ENCODE assay signal across 24 cellular contexts in genomic region chr7:120732256-120732655, GRCh38.
DNase-seq lines count a peak whose midpoint lies in the region; ATAC-seq, FAIRE-seq and TF ChIP-seq lines count a peak whose summit lies in the region.
"Had no signal": no experiment of that assay in that cellular context is flagged by ENCODE, and none has a peak within 500 bp of the region (broad histone marks: within the 10 kb centered on the region; RNA-seq: fewer than 3 reads in every experiment).

No MANE protein-coding gene starts in this region.

- H3K79me2 ChIP-seq in K562 (ENCODE audit: control insufficient read depth, insufficient read depth, low read length) = no peaks in the 10 kb centered on the region

- no peaks in the 10 kb centered on the region for H3K4me1 ChIP-seq in K562 (replicated peaks in 1 of 2; ENCODE audit: control insufficient read depth in 2 of 2, insufficient read depth in 2 of 2, low read length in 2 of 2)
- H3K4me1 ChIP-seq: A549, SJSA1 had no signal

- no peak for TF ChIP-seq RAD21 in K562 (CRISPR knock-in tag; conservative IDR thresholded peaks at IDR 0.05 in 1 of 2, IDR thresholded peaks at IDR 0.05 in 1 of 2)

- no peaks in the 10 kb centered on the region for H3K9me1 ChIP-seq in K562 (ENCODE audit: control insufficient read depth, insufficient read depth, low read length)

- BruUV-seq in K562 (replicated peaks; lab: Mats Ljungman, UMichigan) = no TSS peak

- no peak for TF ChIP-seq POLR2A in K562 (conservative IDR thresholded peaks at IDR 0.05)

- no peaks in the 10 kb centered on the region for H3K9me3 ChIP-seq in K562 (replicated peaks; ENCODE audit: control insufficient read depth, insufficient read depth, low read depth, low read length)
- H3K9me3 ChIP-seq: A549, SJSA1 had no signal

- intact Hi-C loops in K562 (cut with micrococcal nuclease) = loop anchor here (10.0 kb wide), 1 partner anchor 637 kb away; no protein-coding TSS in a partner anchor

- H2AFZ ChIP-seq in K562 (ENCODE audit: low read depth, low read length) = no peak overlapping the region

- no peak overlapping the region for H3K9ac ChIP-seq in K562 (ENCODE audit: insufficient read depth in 1 of 2, low read depth in 2 of 2, low read length in 2 of 2)

- in situ Hi-C loops in K562 (cut with MboI) = no loop called here
- in situ Hi-C loops in KBM-7 (cut with MboI; ENCODE audit: low pct_unique_long_range_greater_than_20kb, low sequenced_read_pairs) = no loop called here

- FAIRE-seq in K562 (lab: Jason Lieb, UNC) = no peak
- FAIRE-seq: A549, G401.6, GM12878 had no signal

- TF ChIP-seq CTCF in K562 (IDR thresholded peaks at IDR 0.05 in 2 of 3, conservative IDR thresholded peaks at IDR 0.05 in 1 of 3; ENCODE audit: insufficient read depth in 2 of 3, low read depth in 1 of 3, low read length in 3 of 3) = no peak
- TF ChIP-seq CTCF in foreskin fibroblast (IDR thresholded peaks at IDR 0.05; ENCODE audit: low read depth, low read length) = no peak

- CTCF ChIA-PET in K562 (lab: Yijun Ruan, JAX; ENCODE audit: low intra/inter-chr PET ratio) = no interaction called here

- H3K4me3 ChIP-seq in K562 (no peak overlapping the region), foreskin fibroblast (ENCODE audit: low read depth in 1 of 2, low read length in 2 of 2) (no peak overlapping the region)
- H3K4me3 ChIP-seq: A549, GM12878, SJSA1 had no signal

- H3K27me3 ChIP-seq in K562 (ENCODE audit: control insufficient read depth in 2 of 2, insufficient read depth in 2 of 2, low read length in 2 of 2) = no peaks in the 10 kb centered on the region

- no peaks in the 10 kb centered on the region for H3K36me3 ChIP-seq in K562 (ENCODE audit: control insufficient read depth, insufficient read depth, low read length)
- H3K36me3 ChIP-seq: SJSA1 had no signal

- H3K4me2 ChIP-seq in K562 (ENCODE audit: insufficient read depth, low read length) = no peak overlapping the region
- H3K4me2 ChIP-seq: A549 had no signal

- POLR2A ChIA-PET in K562 (lab: Yijun Ruan, JAX) = interaction anchor here (0.6 to 2.4 kb wide), 3 partner anchors 10 to 34 kb away, joined by 5 to 7 read pairs (median 6); no protein-coding TSS in a partner anchor

- no peak for TF ChIP-seq EP300 in K562 (IDR thresholded peaks at IDR 0.05; ENCODE audit: low read length)

- no peak for ATAC-seq in K562
- ATAC-seq in HG03432 (IDR thresholded peaks at IDR 0.05; ENCODE audit: unreplicated experiment) = no peak
- ATAC-seq: GM12878 had no signal

- no peak overlapping the region for H3K27ac ChIP-seq in K562 (ENCODE audit: extremely low read depth, low read depth, low read length)
- H3K27ac ChIP-seq: A549, SJSA1 had no signal

- DNase-seq in HCEC 1CT = peak; percentile 41
- DNase-seq in K562 (ENCODE audit: extremely low read depth in 1 of 4, low spot score in 3 of 4) = no peak
- DNase-seq in foreskin fibroblast = peak; percentile 10 to 36
- DNase-seq in KBM-7 = no peak
- DNase-seq in hepatic stellate cell (ENCODE audit: low spot score) = no peak
- DNase-seq in SK-N-DZ (ENCODE audit: low spot score) = no peak
- DNase-seq: C1 segment of cervical spinal cord; CD4-positive, alpha-beta memory T cell; COR-L47; DMS53; NCI-H1092; NCI-H1417 treated with DMSO at 0.1 percent for 48 hours; NCI-H187; NCI-H2081 treated with DMSO at 0.1 percent for 48 hours; NCI-H2171; NCI-H226; NCI-H510A; Right ventricle myocardium superior; RPMI8226 had no signal

- no peaks in the 10 kb centered on the region for H4K20me1 ChIP-seq in K562 (replicated peaks; ENCODE audit: control insufficient read depth, insufficient read depth, low read length)

TF ChIP-seq in K562, 482 proteins besides CTCF, POLR2A, EP300 and RAD21:
- TF ChIP-seq CEBPG (CRISPR knock-in tag; IDR thresholded peaks at IDR 0.05) (no peak), CEBPG (tag; conservative IDR thresholded peaks at IDR 0.05 in 1 of 2, IDR thresholded peaks at IDR 0.05 in 1 of 2) (0 out of 4 replicates have a peak, but pooled peaks have one; percentile 10 to 36), ZNF830 (CRISPR knock-in tag; IDR thresholded peaks at IDR 0.05) (no peak)

Comparison
In these comparisons a context has a peak if more than half of its experiments do, and no peak if none do; other contexts are left out.
1. DNase-seq: peak in HCEC 1CT (single experiment) and foreskin fibroblast (2 of 2); none in K562 (0 of 4), KBM-7 (single experiment), hepatic stellate cell (single experiment) and SK-N-DZ (single experiment).